Comparison of ENCODE assay signal across 1 cellular context in genomic region chr6:151633517-151634335, GRCh38.
TF ChIP-seq lines count a peak whose summit lies in the region.

No MANE protein-coding gene starts in this region.

TF ChIP-seq in HepG2, 621 proteins besides CTCF, POLR2A, EP300 and RAD21 (continued from another document and continues in another):
- TF ChIP-seq ZBTB39 (CRISPR knock-in tag; IDR thresholded peaks at IDR 0.05), result no peak
- TF ChIP-seq RNF219 (CRISPR knock-in tag; IDR thresholded peaks at IDR 0.05), result no peak
- no peak for TF ChIP-seq IRX3 (CRISPR knock-in tag; IDR thresholded peaks at IDR 0.05; ENCODE audit: borderline replicate concordance, low read depth)
- TF ChIP-seq NKX3-1 (CRISPR knock-in tag; IDR thresholded peaks at IDR 0.05), result no peak
- no peak for TF ChIP-seq TBP (CRISPR knock-in tag; IDR thresholded peaks at IDR 0.05)
- TF ChIP-seq FOXJ3 (CRISPR knock-in tag; IDR thresholded peaks at IDR 0.05; ENCODE audit: borderline replicate concordance), result 0 out of 2 replicates have a peak, but pooled peaks have one; percentile 42
- TF ChIP-seq SALL1 (CRISPR knock-in tag; IDR thresholded peaks at IDR 0.05), result peak; percentile 15; the same call in 1 of the 2 replicates
- TF ChIP-seq ZNF607 (CRISPR knock-in tag; IDR thresholded peaks at IDR 0.05; ENCODE audit: borderline replicate concordance), result no peak
- TF ChIP-seq ETV5 (CRISPR knock-in tag; IDR thresholded peaks at IDR 0.05; ENCODE audit: borderline replicate concordance), result no peak
- no peak for TF ChIP-seq TFAP4 (IDR thresholded peaks at IDR 0.05; ENCODE audit: borderline replicate concordance, low read depth)
- TF ChIP-seq BATF2 (CRISPR knock-in tag; IDR thresholded peaks at IDR 0.05), result no peak
- no peak for TF ChIP-seq ZNF350 (CRISPR knock-in tag; IDR thresholded peaks at IDR 0.05; ENCODE audit: borderline replicate concordance, low read depth)
- TF ChIP-seq GPN1 (CRISPR knock-in tag; IDR thresholded peaks at IDR 0.05; ENCODE audit: borderline replicate concordance), result no peak
- no peak for TF ChIP-seq ZNF704 (CRISPR knock-in tag; IDR thresholded peaks at IDR 0.05; ENCODE audit: borderline replicate concordance)
- TF ChIP-seq ZNF331 (CRISPR knock-in tag; IDR thresholded peaks at IDR 0.05), result 0 out of 2 replicates have a peak, but pooled peaks have one; percentile 9
- TF ChIP-seq ZNF160 (CRISPR knock-in tag; IDR thresholded peaks at IDR 0.05), result no peak
- no peak for TF ChIP-seq TRIM22 (IDR thresholded peaks at IDR 0.05)
- peak; percentile 50; the same call in 1 of the 2 replicates for TF ChIP-seq ZNF605 (CRISPR knock-in tag; IDR thresholded peaks at IDR 0.05)
- TF ChIP-seq ZNF253 (CRISPR knock-in tag; IDR thresholded peaks at IDR 0.05; ENCODE audit: borderline replicate concordance), result no peak
- TF ChIP-seq ZNF687 (CRISPR knock-in tag; IDR thresholded peaks at IDR 0.05), result no peak
- no peak for TF ChIP-seq TEF (CRISPR knock-in tag; IDR thresholded peaks at IDR 0.05)
- TF ChIP-seq KDM2A (CRISPR knock-in tag; IDR thresholded peaks at IDR 0.05; ENCODE audit: borderline replicate concordance, low read depth), result no peak
- no peak for TF ChIP-seq ZNF367 (CRISPR knock-in tag; IDR thresholded peaks at IDR 0.05; ENCODE audit: borderline replicate concordance)
- TF ChIP-seq MLX (CRISPR knock-in tag; IDR thresholded peaks at IDR 0.05), result no peak
- TF ChIP-seq GTF2F1 (IDR thresholded peaks at IDR 0.05; ENCODE audit: low read length), result no peak
- no peak for TF ChIP-seq ZNF225 (CRISPR knock-in tag; IDR thresholded peaks at IDR 0.05)
- TF ChIP-seq NR2F2 (IDR thresholded peaks at IDR 0.05; ENCODE audit: borderline replicate concordance, low read depth), result peak; percentile 20; the same call in 1 of the 2 replicates
- no peak for TF ChIP-seq IRF2 (CRISPR knock-in tag; IDR thresholded peaks at IDR 0.05)
- no peak for TF ChIP-seq ZNF510 (CRISPR knock-in tag; IDR thresholded peaks at IDR 0.05; ENCODE audit: low read depth)
- TF ChIP-seq SOX13 (IDR thresholded peaks at IDR 0.05), result no peak
- peak in 1 of 2 experiments; percentile 36; a peak in 1 of 4 replicates for TF ChIP-seq SOX13 (CRISPR knock-in tag; conservative IDR thresholded peaks at IDR 0.05 in 1 of 2, IDR thresholded peaks at IDR 0.05 in 1 of 2)
- TF ChIP-seq MAZ (IDR thresholded peaks at IDR 0.05; ENCODE audit: borderline replicate concordance, low read depth, low read length), result no peak
- TF ChIP-seq MAZ (CRISPR knock-in tag; IDR thresholded peaks at IDR 0.05; ENCODE audit: low read depth), result no peak
- peak; percentile 5; the same call in 1 of the 2 replicates for TF ChIP-seq STAG1 (CRISPR knock-in tag; IDR thresholded peaks at IDR 0.05)
- TF ChIP-seq CHD4 (IDR thresholded peaks at IDR 0.05; ENCODE audit: borderline replicate concordance, low read length), result no peak
- no peak for TF ChIP-seq DBP (CRISPR knock-in tag; IDR thresholded peaks at IDR 0.05; ENCODE audit: not compliant biosample characterization)
- TF ChIP-seq ZNF724P (CRISPR knock-in tag; IDR thresholded peaks at IDR 0.05; ENCODE audit: borderline replicate concordance), result no peak
- no peak for TF ChIP-seq ZBTB37 (CRISPR knock-in tag; IDR thresholded peaks at IDR 0.05)
- no peak for TF ChIP-seq ZNF614 (CRISPR knock-in tag; IDR thresholded peaks at IDR 0.05; ENCODE audit: borderline replicate concordance)
- no peak for TF ChIP-seq GATA4 (IDR thresholded peaks at IDR 0.05; ENCODE audit: borderline replicate concordance, low read depth)
- TF ChIP-seq BRCA1 (CRISPR knock-in tag; IDR thresholded peaks at IDR 0.05), result no peak
- no peak for TF ChIP-seq ZNF546 (CRISPR knock-in tag; conservative IDR thresholded peaks at IDR 0.05)
- no peak for TF ChIP-seq JUND (CRISPR knock-in tag; IDR thresholded peaks at IDR 0.05)
- TF ChIP-seq KDM6A (CRISPR knock-in tag; IDR thresholded peaks at IDR 0.05; ENCODE audit: low read depth), result no peak
- no peak for TF ChIP-seq TEAD2 (CRISPR knock-in tag; IDR thresholded peaks at IDR 0.05)
- no peak for TF ChIP-seq BHLHE40 (IDR thresholded peaks at IDR 0.05; ENCODE audit: low read length)
- TF ChIP-seq FOXA1 (IDR thresholded peaks at IDR 0.05), result no peak
- 0 out of 2 replicates have a peak, but pooled peaks have one; percentile 29 for TF ChIP-seq FOXA1 (CRISPR knock-in tag; IDR thresholded peaks at IDR 0.05)
- no peak for TF ChIP-seq ZNF207 (IDR thresholded peaks at IDR 0.05; ENCODE audit: borderline replicate concordance)
- no peak for TF ChIP-seq ZNF878 (CRISPR knock-in tag; IDR thresholded peaks at IDR 0.05)
